Comparison of ENCODE assay signal across 22 cellular contexts in genomic region chr12:27576667-27577347, GRCh38. TPM values are rescaled to one million over a fixed set of nuclear protein-coding genes. Genes with fewer than 3 reads are reported as not detected.
A peak's percentile ranks its signal among the peaks of the same experiment; 100 is the strongest.
DNase-seq lines count a peak whose midpoint lies in the region; ATAC-seq, FAIRE-seq and TF ChIP-seq lines count a peak whose summit lies in the region.
"Had no signal": no experiment of that assay in that cellular context is flagged by ENCODE, and none has a peak within 500 bp of the region (broad histone marks: within the 10 kb centered on the region; RNA-seq: fewer than 3 reads in every experiment).

No MANE protein-coding gene starts in this region.

- H3K9me3 ChIP-seq in astrocyte (ENCODE audit: insufficient read depth, low read depth, low read length) (no peaks in the 10 kb centered on the region), smooth muscle cell (replicated peaks; ENCODE audit: low read depth) (no peaks in the 10 kb centered on the region)
- H3K9me3 ChIP-seq: psoas muscle had no signal

- no peak overlapping the region for H2AFZ ChIP-seq in astrocyte (ENCODE audit: low read depth, low read length)
- no peak overlapping the region for H2AFZ ChIP-seq in smooth muscle cell (ENCODE audit: low read depth)

- peaks cover 9% of the 10 kb centered on the region for H3K36me3 Mint-ChIP-seq in astrocyte (ENCODE audit: low read depth, unreplicated experiment)
- no peaks in the 10 kb centered on the region; the same call in 1 of the 2 replicates for H3K36me3 Mint-ChIP-seq in WTC11
- H3K36me3 Mint-ChIP-seq: activated CD4-positive, alpha-beta memory T cell treated with anti-CD3 and anti-CD28 coated beads for 36 hours had no signal

- TF ChIP-seq CTCF in astrocyte (IDR thresholded peaks at IDR 0.05; ENCODE audit: insufficient read depth, low read depth, low read length) = no peak
- TF ChIP-seq CTCF in smooth muscle cell (IDR thresholded peaks at IDR 0.05; ENCODE audit: borderline replicate concordance, insufficient read depth, poor library complexity, severe bottlenecking) = no peak
- TF ChIP-seq CTCF in WTC11 (IDR thresholded peaks at IDR 0.05) = no peak

- no peak for FAIRE-seq in astrocyte (lab: Jason Lieb, UNC)
- FAIRE-seq: endometrium, HepG2, kidney had no signal

- H3F3A ChIP-seq in smooth muscle cell (ENCODE audit: low read depth) = no peaks in the 10 kb centered on the region

- peaks cover 80% of the 10 kb centered on the region for H3K79me2 ChIP-seq in astrocyte (ENCODE audit: insufficient read depth, low read length)
- H3K79me2 ChIP-seq in smooth muscle cell (ENCODE audit: low read depth) = peaks cover 95% of the 10 kb centered on the region

- POLR2A ChIA-PET in WTC11 (lab: Charles Lee) = no interaction called here

- H3K36me3 ChIP-seq in astrocyte (ENCODE audit: insufficient read depth, low read length) (peaks cover 13% of the 10 kb centered on the region), smooth muscle cell (ENCODE audit: low read depth) (peaks cover 7% of the 10 kb centered on the region)

- H3K4me2 ChIP-seq in astrocyte (ENCODE audit: low read length) (peak overlapping the region; percentile 4), smooth muscle cell (no peak overlapping the region)

- H3K9ac ChIP-seq in astrocyte (ENCODE audit: low read length) (no peak overlapping the region), smooth muscle cell (ENCODE audit: low read depth) (no peak overlapping the region)

- 89% methylated on average over 3 of the region's 3 CpGs for WGBS in smooth muscle cell (ENCODE audit: low lambda C conversion rate)

- no peak overlapping the region for H3K4me3 ChIP-seq in astrocyte (ENCODE audit: insufficient read depth, low read depth, low read length)
- H3K4me3 ChIP-seq in smooth muscle cell = no peak overlapping the region
- H3K4me3 ChIP-seq: psoas muscle had no signal

- H3K27ac ChIP-seq in astrocyte (ENCODE audit: low read depth, low read length) (peak overlapping the region; percentile 93), smooth muscle cell (ENCODE audit: low read depth) (peak overlapping the region; percentile 92)
- H3K27ac ChIP-seq: psoas muscle had no signal

- H3K4me1 ChIP-seq in astrocyte (ENCODE audit: insufficient read depth, low read length) (peaks cover 53% of the 10 kb centered on the region), smooth muscle cell (ENCODE audit: low read depth) (peaks cover 14% of the 10 kb centered on the region)

- H3K27ac Mint-ChIP-seq in astrocyte (ENCODE audit: unreplicated experiment) (peak overlapping the region; percentile 67), WTC11 (no peak overlapping the region)
- H3K27ac Mint-ChIP-seq: activated CD4-positive, alpha-beta memory T cell treated with anti-CD3 and anti-CD28 coated beads for 36 hours; activated naive CD4-positive, alpha-beta T cell treated with anti-CD3 and anti-CD28 coated beads, Interleukin-2, amount 10 ng/mL, durations not matched to agents 7 days and 5 days; T-cell had no signal

- H3K4me3 Mint-ChIP-seq in astrocyte (ENCODE audit: unreplicated experiment) (peak overlapping the region; percentile 30), WTC11 (no peak overlapping the region)
- H3K4me3 Mint-ChIP-seq: activated CD4-positive, alpha-beta memory T cell treated with anti-CD3 and anti-CD28 coated beads for 36 hours; activated naive CD4-positive, alpha-beta T cell treated with anti-CD3 and anti-CD28 coated beads, Interleukin-2, amount 10 ng/mL, durations not matched to agents 7 days and 5 days; neural crest cell; T-cell had no signal

- H3K27me3 Mint-ChIP-seq in astrocyte (ENCODE audit: low read depth, unreplicated experiment) (no peaks in the 10 kb centered on the region), WTC11 (ENCODE audit: low read depth) (no peaks in the 10 kb centered on the region)
- H3K27me3 Mint-ChIP-seq: activated CD4-positive, alpha-beta memory T cell treated with anti-CD3 and anti-CD28 coated beads for 36 hours; activated naive CD4-positive, alpha-beta T cell treated with anti-CD3 and anti-CD28 coated beads, Interleukin-2, amount 10 ng/mL, durations not matched to agents 7 days and 5 days; T-cell had no signal

- H3K9me3 Mint-ChIP-seq in astrocyte (ENCODE audit: unreplicated experiment) (no peaks in the 10 kb centered on the region), WTC11 (no peaks in the 10 kb centered on the region)
- H3K9me3 Mint-ChIP-seq: activated CD4-positive, alpha-beta memory T cell treated with anti-CD3 and anti-CD28 coated beads for 36 hours; activated naive CD4-positive, alpha-beta T cell treated with anti-CD3 and anti-CD28 coated beads, Interleukin-2, amount 10 ng/mL, durations not matched to agents 7 days and 5 days; T-cell had no signal

- peaks cover 74% of the 10 kb centered on the region for H3K4me1 Mint-ChIP-seq in astrocyte (ENCODE audit: low read depth, unreplicated experiment)
- peaks cover 11% of the 10 kb centered on the region for H3K4me1 Mint-ChIP-seq in WTC11

- no peaks in the 10 kb centered on the region for H3K27me3 ChIP-seq in astrocyte (ENCODE audit: insufficient read depth, low read length)
- H3K27me3 ChIP-seq in smooth muscle cell (ENCODE audit: low read depth) = no peaks in the 10 kb centered on the region

- DNase-seq in astrocyte (ENCODE audit: low read depth) = no peak
- DNase-seq in smooth muscle cell (lab: John Stamatoyannopoulos, UW; ENCODE audit: unreplicated experiment) = no peak
- no peak for DNase-seq in NCI-H526 (lab: John Stamatoyannopoulos, UW)
- DNase-seq in WTC11 (ENCODE audit: low spot score) = no peak
- DNase-seq: activated CD4-positive, alpha-beta memory T cell treated with anti-CD3 and anti-CD28 coated beads for 36 hours; activated naive CD4-positive, alpha-beta T cell treated with anti-CD3 and anti-CD28 coated beads, Interleukin-2, amount 10 ng/mL, durations not matched to agents 7 days and 5 days; activated T-cell treated with anti-CD3 and anti-CD28 coated beads, Interleukin-2, amount 50 U/mL, for 1 hour; Calu3; H7; hypothalamus; kidney; mesenchymal stem cell; NCI-H1694; psoas muscle; T-cell had no signal

- ATAC-seq in GM18907 (IDR thresholded peaks at IDR 0.05; ENCODE audit: unreplicated experiment) = peak; percentile 60
- peak; percentile 47 for ATAC-seq in HG02623 (IDR thresholded peaks at IDR 0.05; ENCODE audit: unreplicated experiment)
- ATAC-seq in HG03439 (IDR thresholded peaks at IDR 0.05; ENCODE audit: unreplicated experiment) = no peak
- no peak for ATAC-seq in GM18498 (IDR thresholded peaks at IDR 0.05; ENCODE audit: unreplicated experiment)
- no peak for ATAC-seq in WTC11
- ATAC-seq: HepG2, psoas muscle, T-cell had no signal

- CTCF ChIA-PET in WTC11 (lab: Charles Lee) = interaction anchor here (0.6 kb wide), 1 partner anchor 61 kb away, joined by 5 read pairs; no protein-coding TSS in a partner anchor

- no peaks in the 10 kb centered on the region for H4K20me1 ChIP-seq in astrocyte (ENCODE audit: insufficient read depth, low read length)
- peaks cover 55% of the 10 kb centered on the region for H4K20me1 ChIP-seq in smooth muscle cell (ENCODE audit: low read depth)

TF ChIP-seq in WTC11, 78 proteins besides CTCF, POLR2A, EP300 and RAD21:
- no peak for TF ChIP-seq AFF4 (CRISPR knock-in tag; IDR thresholded peaks at IDR 0.05; ENCODE audit: borderline replicate concordance)

RNA-seq across cellular contexts. Expression of gene PPFIBP1, which starts 52.8 kb away (rescaled TPM):
- total RNA-seq in astrocyte = 140 and 147 TPM in 2 replicates
- 150 and 156 TPM in 2 replicates for total RNA-seq in smooth muscle cell
- 45.7 and 79.1 TPM in 2 replicates for polyA plus RNA-seq in smooth muscle cell
- total RNA-seq in WTC11 (2021) = 22.3 to 28.7 TPM (median 27.7 TPM) in 3 replicates

Comparison
In these comparisons a context has a peak if more than half of its experiments do, and no peak if none do; other contexts are left out.
1. ATAC-seq: peak in GM18907 (single experiment) and HG02623 (single experiment); none in HG03439 (single experiment), GM18498 (single experiment) and WTC11 (single experiment).